In genomic region chr1:7988576-7988975, GRCh38 we compare ENCODE assay signal across 1 cellular context.
TF ChIP-seq lines count a peak whose summit lies in the region.

No MANE protein-coding gene starts in this region.

TF ChIP-seq in GM12878, 131 proteins besides CTCF, POLR2A, EP300 and RAD21:
- TF ChIP-seq SUZ12 (IDR thresholded peaks at IDR 0.05; ENCODE audit: unreplicated experiment) (no peak), EED (IDR thresholded peaks at IDR 0.05; ENCODE audit: low read depth) (no peak), RFX5 (IDR thresholded peaks at IDR 0.05; ENCODE audit: low read depth, low read length) (no peak), SMAD1 (IDR thresholded peaks at IDR 0.05; ENCODE audit: low read depth, partially characterized antibody) (no peak), JUNB (IDR thresholded peaks at IDR 0.05) (peak; percentile 22; the same call in 1 of the 2 replicates), KAT2A (conservative IDR thresholded peaks at IDR 0.05; ENCODE audit: control insufficient read depth, low read depth, low read length) (no peak), RB1 (IDR thresholded peaks at IDR 0.05; ENCODE audit: borderline replicate concordance) (no peak), IKZF2 (IDR thresholded peaks at IDR 0.05) (0 out of 4 replicates have a peak, but pooled peaks of 1 of the 2 experiments have one; percentile 15), STAT1 (conservative IDR thresholded peaks at IDR 0.05) (no peak), NKRF (conservative IDR thresholded peaks at IDR 0.05) (no peak), ATF7 (IDR thresholded peaks at IDR 0.05; ENCODE audit: low read depth) (no peak), ZNF217 (IDR thresholded peaks at IDR 0.05) (no peak), PAX8 (IDR thresholded peaks at IDR 0.05) (no peak), CUX1 (IDR thresholded peaks at IDR 0.05; ENCODE audit: insufficient replicate concordance, low read depth, low read length) (no peak), ZNF592 (IDR thresholded peaks at IDR 0.05) (no peak), SUPT20H (IDR thresholded peaks at IDR 0.05; ENCODE audit: borderline replicate concordance, control insufficient read depth, low read depth, low read length) (no peak), CEBPZ (IDR thresholded peaks at IDR 0.05; ENCODE audit: low read depth, low read length) (no peak), NBN (IDR thresholded peaks at IDR 0.05) (no peak), WRNIP1 (IDR thresholded peaks at IDR 0.05; ENCODE audit: borderline replicate concordance, low read depth, low read length) (no peak), BCLAF1 (IDR thresholded peaks at IDR 0.05) (no peak), RUNX3 (IDR thresholded peaks at IDR 0.05; ENCODE audit: low read length) (peak; percentile 47; the same call in 1 of the 2 replicates)
